In genomic region chr14:104441275-104442106, GRCh38 we compare ENCODE assay signal across 1 cellular context.
TF ChIP-seq lines count a peak whose summit lies in the region.

No MANE protein-coding gene starts in this region.

TF ChIP-seq in SK-N-SH, 30 proteins besides CTCF, POLR2A, EP300 and RAD21 (continued from another document):
- TF ChIP-seq REST (IDR thresholded peaks at IDR 0.05; ENCODE audit: low read depth, low read length), result no peak
- TF ChIP-seq FOXJ3 (CRISPR knock-in tag; IDR thresholded peaks at IDR 0.05), result no peak
- TF ChIP-seq ELF1 (IDR thresholded peaks at IDR 0.05), result no peak
- no peak for TF ChIP-seq SIN3A (IDR thresholded peaks at IDR 0.05; ENCODE audit: borderline replicate concordance, low read depth, low read length)
- no peak for TF ChIP-seq TCF12 (IDR thresholded peaks at IDR 0.05)
- TF ChIP-seq USF1 (IDR thresholded peaks at IDR 0.05; ENCODE audit: borderline replicate concordance, low read depth), result no peak
- TF ChIP-seq RXRA (IDR thresholded peaks at IDR 0.05; ENCODE audit: borderline replicate concordance, low read depth), result no peak
- no peak for TF ChIP-seq MXI1 (IDR thresholded peaks at IDR 0.05; ENCODE audit: low read depth, low read length)
- TF ChIP-seq NRF1 (IDR thresholded peaks at IDR 0.05; ENCODE audit: low read depth, low read length), result no peak
- no peak for TF ChIP-seq CHD2 (IDR thresholded peaks at IDR 0.05; ENCODE audit: low read length, partially characterized antibody)
- TF ChIP-seq POLR2AphosphoS5 (IDR thresholded peaks at IDR 0.05; ENCODE audit: low read depth, low read length), result no peak
- TF ChIP-seq GATA2 (CRISPR knock-in tag; IDR thresholded peaks at IDR 0.05), result no peak
- no peak for TF ChIP-seq MAX (IDR thresholded peaks at IDR 0.05; ENCODE audit: low read depth)
TF ChIP-seq in SK-N-SH: peak in this region for 0.
